11 cellular contexts compared by ENCODE assay signal in the genomic region with DNA sequence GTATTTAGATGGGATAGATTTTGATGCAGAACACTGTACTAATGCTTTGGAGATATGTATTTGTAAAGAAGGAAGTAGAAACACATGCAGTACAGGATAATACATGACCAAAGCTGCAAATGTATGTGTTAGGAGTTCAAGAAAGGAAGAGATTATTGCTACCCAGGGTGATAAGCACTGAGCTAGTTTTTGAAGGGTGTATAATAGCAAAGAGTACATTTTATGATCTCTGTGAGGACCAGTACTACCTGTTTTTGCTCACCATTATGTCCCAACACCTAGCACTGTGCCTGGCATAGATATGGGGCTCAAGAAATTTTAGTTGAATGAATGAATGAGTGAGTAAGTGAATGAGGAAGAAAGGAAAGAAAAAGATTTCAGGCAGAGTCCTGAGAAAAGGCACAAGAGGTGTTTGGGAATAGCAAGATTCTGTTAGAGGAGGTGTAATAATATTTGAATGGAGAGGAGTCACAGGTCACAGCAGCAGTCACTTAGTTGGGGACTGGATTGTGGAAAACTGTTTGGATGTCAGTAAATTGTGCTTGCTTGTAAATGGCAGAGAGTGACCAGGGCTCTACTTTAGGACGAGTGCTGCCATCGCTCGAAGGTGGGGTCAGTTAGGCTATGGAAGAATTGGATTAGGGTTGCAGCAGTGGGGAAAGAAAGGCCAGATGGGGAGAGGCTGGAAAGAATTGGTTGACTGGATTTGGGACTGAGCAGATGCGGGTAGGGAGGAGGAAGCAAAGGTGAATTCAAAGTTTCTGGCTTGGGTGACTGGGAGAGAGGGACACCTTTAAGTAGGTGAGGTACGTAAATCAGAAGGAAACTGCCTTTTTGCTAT. TPM values are rescaled to one million over a fixed set of nuclear protein-coding genes. Genes with fewer than 3 reads are reported as not detected.
DNase-seq lines count a peak whose midpoint lies in the region; ATAC-seq and TF ChIP-seq lines count a peak whose summit lies in the region.
"Had no signal": no experiment of that assay in that cellular context is flagged by ENCODE, and none has a peak within 500 bp of the region (broad histone marks: within the 10 kb centered on the region; RNA-seq: fewer than 3 reads in every experiment).

No MANE protein-coding gene starts in this region.

- no peak for TF ChIP-seq POLR2A in gastrocnemius medialis (IDR thresholded peaks at IDR 0.05)
- TF ChIP-seq POLR2A in right lobe of liver (IDR thresholded peaks at IDR 0.05) = no peak

- H3K9me3 ChIP-seq in gastrocnemius medialis (no peaks in the 10 kb centered on the region), right lobe of liver (no peaks in the 10 kb centered on the region)
- H3K9me3 ChIP-seq: testis had no signal

- in situ Hi-C loops in gastrocnemius medialis (cut with MboI; ENCODE audit: low sequenced_read_pairs in 4 of 4) = loop anchor here in 1 of 4 donors (25.0 kb wide), 1 partner anchor 526 kb away; the partner anchor contains the start of genes EXTL2 and SLC30A7

- peaks cover 18% of the 10 kb centered on the region for H3K36me3 Mint-ChIP-seq in activated T-cell treated with anti-CD3 and anti-CD28 coated beads, Interleukin-2, amount 50 U/mL, for 4 hours (ENCODE audit: insufficient read depth)

- peak overlapping the region; percentile 5 for H3K4me3 Mint-ChIP-seq in activated T-cell treated with anti-CD3 and anti-CD28 coated beads, Interleukin-2, amount 50 U/mL, for 4 hours

- no peaks in the 10 kb centered on the region for H3K36me3 ChIP-seq in gastrocnemius medialis
- no peaks in the 10 kb centered on the region for H3K36me3 ChIP-seq in right lobe of liver

- no peaks in the 10 kb centered on the region for H3K27me3 Mint-ChIP-seq in activated T-cell treated with anti-CD3 and anti-CD28 coated beads, Interleukin-2, amount 50 U/mL, for 4 hours (ENCODE audit: low read depth)

- DNase-seq in activated T-cell treated with anti-CD3 and anti-CD28 coated beads, Interleukin-2, amount 50 U/mL, for 4 hours = no peak
- DNase-seq in activated T-cell treated with anti-CD3 and anti-CD28 coated beads, Interleukin-2, amount 50 U/mL, for 48 hours = no peak
- DNase-seq in epithelial cell of esophagus (ENCODE audit: low read depth) = peak; percentile 12
- no peak for DNase-seq in gastrocnemius medialis
- no peak for DNase-seq in retina
- DNase-seq in right lobe of liver = no peak
- DNase-seq: islet precursor cell, NCI-H748 treated with DMSO at 0.1 percent for 48 hours had no signal

- intact Hi-C loops in gastrocnemius medialis (cut with DNase I; ENCODE audit: low total_unique reads) = no loop called here
- intact Hi-C loops in right lobe of liver (cut with DNase I) = no loop called here

- peaks cover 83% of the 10 kb centered on the region for H3K4me1 Mint-ChIP-seq in activated T-cell treated with anti-CD3 and anti-CD28 coated beads, Interleukin-2, amount 50 U/mL, for 4 hours (ENCODE audit: low read depth)

- H3K27me3 ChIP-seq in gastrocnemius medialis = no peaks in the 10 kb centered on the region
- no peaks in the 10 kb centered on the region for H3K27me3 ChIP-seq in right lobe of liver
- H3K27me3 ChIP-seq: testis had no signal

- 92% methylated on average over 5 of the region's 5 CpGs for WGBS in right lobe of liver (ENCODE audit: insufficient coverage, low coverage, low lambda C conversion rate, missing lambda C conversion rate)

- H3K9me3 Mint-ChIP-seq in activated T-cell treated with anti-CD3 and anti-CD28 coated beads, Interleukin-2, amount 50 U/mL, for 4 hours = no peaks in the 10 kb centered on the region

- H3K27ac ChIP-seq in VCaP (peak overlapping the region; percentile 32), gastrocnemius medialis (peak overlapping the region in 3 of 4 donors; percentile 3 to 53 (median 5)), right lobe of liver (no peak overlapping the region)
- H3K27ac ChIP-seq: testis had no signal

- TF ChIP-seq CTCF in VCaP (conservative IDR thresholded peaks at IDR 0.05) = no peak
- TF ChIP-seq CTCF in epithelial cell of esophagus (IDR thresholded peaks at IDR 0.05; ENCODE audit: insufficient read depth, low read depth, low read length, missing control alignments) = no peak
- no peak for TF ChIP-seq CTCF in gastrocnemius medialis (IDR thresholded peaks at IDR 0.05 in 4 of 5, conservative IDR thresholded peaks at IDR 0.05 in 1 of 5)
- TF ChIP-seq CTCF in right lobe of liver (IDR thresholded peaks at IDR 0.05) = no peak

- H3K4me1 ChIP-seq in gastrocnemius medialis (peaks cover 5 to 6% of the 10 kb centered on the region in 2 donors), right lobe of liver (no peaks in the 10 kb centered on the region)

- no peak for ATAC-seq in activated T-cell treated with anti-CD3 and anti-CD28 coated beads, Interleukin-2, amount 50 U/mL, for 4 hours
- ATAC-seq in gastrocnemius medialis (no peak), right lobe of liver (no peak), GM18873 (IDR thresholded peaks at IDR 0.05; ENCODE audit: low FRiP score, unreplicated experiment) (no peak)

- no peak overlapping the region for H3K4me3 ChIP-seq in epithelial cell of esophagus (ENCODE audit: low read length)
- H3K4me3 ChIP-seq in gastrocnemius medialis = no peak overlapping the region
- H3K4me3 ChIP-seq in right lobe of liver = no peak overlapping the region
- H3K4me3 ChIP-seq: testis had no signal

RNA-seq across cellular contexts. Expression of gene CDC14A, which starts 9.2 kb away (rescaled TPM):
- 10 to 100 TPM in 2 of 3 donors, 1 to 10 TPM in 1; 9.5 to 12.8 (median 12.5) TPM for total RNA-seq in activated T-cell treated with anti-CD3 and anti-CD28 coated beads, Interleukin-2, amount 50 U/mL, for 4 hours
- total RNA-seq in gastrocnemius medialis (10 to 100 TPM in 1 of 4 donors, 1 to 10 TPM in 3; 2.1 to 10.0 (median 6.0) TPM), right lobe of liver (1 to 10 TPM; 1.1 to 3.3 (median 1.6) TPM)

Comparison
In these comparisons a context has a peak if more than half of its experiments do, and no peak if none do; other contexts are left out.
1. H3K27ac ChIP-seq: peak in VCaP (single experiment) and gastrocnemius medialis (3 of 4); none in right lobe of liver (0 of 3).